Comparison of ENCODE assay signal across 26 cellular contexts in genomic region chr2:163812926-163813520, GRCh38.
"Had no signal": no experiment of that assay in that cellular context is flagged by ENCODE, and none has a peak within 500 bp of the region (broad histone marks: within the 10 kb centered on the region; RNA-seq: fewer than 3 reads in every experiment).

No MANE protein-coding gene starts in this region.

- H3K27me3 ChIP-seq: ascending aorta, dorsolateral prefrontal cortex, esophagus muscularis mucosa, gastroesophageal sphincter, heart left ventricle, left lung, sigmoid colon, transverse colon, uterus had no signal

- H3K36me3 ChIP-seq: ascending aorta, esophagus muscularis mucosa, gastroesophageal sphincter, heart left ventricle, left lung, sigmoid colon, transverse colon, uterus had no signal

- H3K9me3 ChIP-seq: uterus had no signal

- H3K4me1 ChIP-seq: ascending aorta, esophagus muscularis mucosa, gastroesophageal sphincter, heart left ventricle, left lung, sigmoid colon, transverse colon, uterus had no signal

- H3K27ac ChIP-seq: ascending aorta, dorsolateral prefrontal cortex, esophagus muscularis mucosa, gastroesophageal sphincter, heart left ventricle, left lung, sigmoid colon, transverse colon, uterus had no signal

- DNase-seq: activated CD4-positive, alpha-beta T cell treated with anti-CD3 and anti-CD28 coated beads for 36 hours; activated CD4-positive, alpha-beta T cell treated with anti-CD3 and anti-CD28 coated beads, Interleukin-2, amount 50 U/mL, for 4 hours; activated CD8-positive, alpha-beta memory T cell treated with anti-CD3 and anti-CD28 coated beads for 24 hours; activated CD8-positive, alpha-beta memory T cell treated with anti-CD3 and anti-CD28 coated beads, Interleukin-2, amount 50 U/mL, for 4 hours; activated T-cell treated with anti-CD3 and anti-CD28 coated beads, Interleukin-2, amount 50 U/mL, for 24 hours; caudate nucleus; dorsolateral prefrontal cortex; effector memory CD8-positive, alpha-beta T cell; heart left ventricle; left lung; naive thymus-derived CD8-positive, alpha-beta T cell; retina; sigmoid colon; stimulated activated CD4-positive, alpha-beta T cell treated with anti-CD3 and anti-CD28 coated beads, Interleukin-2, amount 100 ng/mL, for 48 hours; stimulated activated CD8-positive, alpha-beta memory T cell treated with anti-CD3 and anti-CD28 coated beads, Interleukin-4, amount 100 ng/mL, for 48 hours; stimulated activated naive B cell treated with anti-CD40 and anti-IgM and Interleukin-4, amounts not matched to agents 10 μg/mL and 1 μg/mL and 100 μg/mL, for 72 hours; T-helper 9 cell; transverse colon; uterus had no signal

- ATAC-seq: activated CD4-positive, alpha-beta T cell treated with anti-CD3 and anti-CD28 coated beads for 36 hours; activated naive CD4-positive, alpha-beta T cell treated with anti-CD3 and anti-CD28 coated beads, Interleukin-2, amount 50 U/mL, for 72 hours; activated T-helper 17 cell treated with anti-CD3 and anti-CD28 coated beads, Interleukin-2, amount 50 U/mL, for 72 hours; effector memory CD8-positive, alpha-beta T cell; gastroesophageal sphincter; heart left ventricle; left lung; naive thymus-derived CD8-positive, alpha-beta T cell; stimulated activated naive B cell treated with anti-CD40 and anti-IgM and Interleukin-4, amounts not matched to agents 10 μg/mL and 1 μg/mL and 100 μg/mL, for 72 hours; WTC11 had no signal

- H3K4me3 ChIP-seq: ascending aorta, dorsolateral prefrontal cortex, esophagus muscularis mucosa, gastroesophageal sphincter, heart left ventricle, left lung, lung, sigmoid colon, transverse colon, uterus had no signal
